8 cellular contexts compared by ENCODE assay signal in the genomic region with DNA sequence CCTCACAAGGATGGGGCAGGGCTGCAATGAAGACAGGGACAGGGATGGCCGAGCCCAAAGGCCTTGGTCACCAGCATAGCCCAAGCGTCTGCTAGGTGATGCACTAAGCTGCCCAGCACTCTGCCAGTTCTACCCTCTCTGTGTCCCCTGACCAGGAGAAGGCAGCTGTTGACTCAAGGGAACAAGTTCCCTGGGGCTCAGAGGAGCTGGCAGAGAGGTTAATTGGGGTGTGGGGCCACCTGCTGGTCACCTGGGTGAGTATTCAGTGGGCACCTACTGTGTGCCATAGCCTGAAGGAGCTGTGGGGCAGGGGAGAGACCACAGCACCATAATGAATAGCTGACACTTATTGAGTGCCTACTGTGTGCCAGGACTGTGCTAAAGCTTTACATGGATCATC. TPM values are rescaled to one million over a fixed set of nuclear protein-coding genes. Genes with fewer than 3 reads are reported as not detected.
A peak's percentile ranks its signal among the peaks of the same experiment; 100 is the strongest.
DNase-seq lines count a peak whose midpoint lies in the region; ATAC-seq, FAIRE-seq and TF ChIP-seq lines count a peak whose summit lies in the region.

No MANE protein-coding gene starts in this region.

- no peak for TF ChIP-seq EP300 in esophagus muscularis mucosa (IDR thresholded peaks at IDR 0.05)

- no peak for TF ChIP-seq POLR2A in esophagus muscularis mucosa (IDR thresholded peaks at IDR 0.05; ENCODE audit: low read depth)

- H3K4me3 ChIP-seq in esophagus muscularis mucosa (no peak overlapping the region), small intestine (ENCODE audit: low read depth in 1 of 2, low read length in 2 of 2) (no peak overlapping the region)

- FAIRE-seq in D721Med (lab: Jason Lieb, UNC): no peak
- FAIRE-seq in small intestine (lab: Jason Lieb, UNC): no peak

- peaks cover 4% of the 10 kb centered on the region for H3K36me3 Mint-ChIP-seq in activated CD8-positive, alpha-beta memory T cell treated with anti-CD3 and anti-CD28 coated beads, Interleukin-2, amount 10 ng/mL, durations not matched to agents 7 days and 5 days

- CTCF ChIA-PET in activated CD8-positive, alpha-beta memory T cell treated with anti-CD3 and anti-CD28 coated beads, Interleukin-2, amount 10 ng/mL, durations not matched to agents 7 days and 5 days (lab: Charles Lee): interaction anchor here (0.6 to 10.4 kb wide), 22 partner anchors 8 to 737 kb away, joined by 3 to 164 read pairs (median 4); partner anchors contain the start of genes C3orf18, CISH, HEMK1 and MANF

- H3K4me1 ChIP-seq in esophagus muscularis mucosa: peaks cover 7 to 24% (median 19%) of the 10 kb centered on the region in 4 donors
- no peaks in the 10 kb centered on the region for H3K4me1 ChIP-seq in small intestine (ENCODE audit: control insufficient read depth in 2 of 2, insufficient read depth in 1 of 2, low read depth in 1 of 2, low read length in 1 of 2)

- H3K27ac ChIP-seq in esophagus muscularis mucosa (replicated peaks in 1 of 4) (no peak overlapping the region), small intestine (ENCODE audit: low read depth in 1 of 2, low read length in 1 of 2) (no peak overlapping the region)

- WGBS in esophagus muscularis mucosa: 93% methylated on average over 2 of the region's 2 CpGs
- WGBS in small intestine, 3 donors: 71 to 87% (median 76%) methylated on average over 2 of the region's 2 CpGs

- peaks cover 7% of the 10 kb centered on the region for H3K4me1 Mint-ChIP-seq in activated CD8-positive, alpha-beta memory T cell treated with anti-CD3 and anti-CD28 coated beads, Interleukin-2, amount 10 ng/mL, durations not matched to agents 7 days and 5 days

- intact Hi-C loops in esophagus muscularis mucosa (cut with DNase I): no loop called here

- no peaks in the 10 kb centered on the region for H3K9me3 Mint-ChIP-seq in activated CD8-positive, alpha-beta memory T cell treated with anti-CD3 and anti-CD28 coated beads, Interleukin-2, amount 10 ng/mL, durations not matched to agents 7 days and 5 days (ENCODE audit: low read depth)

- H3K27me3 Mint-ChIP-seq in activated CD8-positive, alpha-beta memory T cell treated with anti-CD3 and anti-CD28 coated beads, Interleukin-2, amount 10 ng/mL, durations not matched to agents 7 days and 5 days: no peaks in the 10 kb centered on the region

- no peak overlapping the region for H3K27ac Mint-ChIP-seq in activated CD8-positive, alpha-beta memory T cell treated with anti-CD3 and anti-CD28 coated beads, Interleukin-2, amount 10 ng/mL, durations not matched to agents 7 days and 5 days

- no peaks in the 10 kb centered on the region for H3K9me3 ChIP-seq in esophagus muscularis mucosa
- H3K9me3 ChIP-seq in small intestine (ENCODE audit: control insufficient read depth, low read depth): no peaks in the 10 kb centered on the region

- peak; percentile 41 for TF ChIP-seq CTCF in D721Med (IDR thresholded peaks at IDR 0.05; ENCODE audit: insufficient read depth, missing control alignments)
- TF ChIP-seq CTCF in LNCAP (IDR thresholded peaks at IDR 0.05): peak; percentile 54
- peak in 2 of 3 experiments; percentile 24 to 33 for TF ChIP-seq CTCF in esophagus muscularis mucosa (IDR thresholded peaks at IDR 0.05)

- peak; percentile 71 for ATAC-seq in activated CD8-positive, alpha-beta memory T cell treated with anti-CD3 and anti-CD28 coated beads, Interleukin-2, amount 10 ng/mL, durations not matched to agents 7 days and 5 days
- ATAC-seq in GM19452 (IDR thresholded peaks at IDR 0.05; ENCODE audit: unreplicated experiment): no peak
- ATAC-seq in GM21515 (IDR thresholded peaks at IDR 0.05; ENCODE audit: unreplicated experiment): no peak
- no peak for ATAC-seq in GM18907 (IDR thresholded peaks at IDR 0.05; ENCODE audit: unreplicated experiment)

- peaks cover 0 to 13% (median 8%) of the 10 kb centered on the region in 4 donors for H3K36me3 ChIP-seq in esophagus muscularis mucosa
- H3K36me3 ChIP-seq in small intestine (ENCODE audit: control insufficient read depth in 2 of 2, insufficient read depth in 2 of 2, low read length in 2 of 2): peaks cover 0 to 4% of the 10 kb centered on the region in 2 donors

- DNase-seq in D721Med (ENCODE audit: insufficient read length, low spot score): no peak
- DNase-seq in activated CD8-positive, alpha-beta memory T cell treated with anti-CD3 and anti-CD28 coated beads, Interleukin-2, amount 10 ng/mL, durations not matched to agents 7 days and 5 days: peak; percentile 73
- DNase-seq in esophagus muscularis mucosa (ENCODE audit: extremely low spot score): no peak
- DNase-seq in small intestine: peak; percentile 54

- H3K27me3 ChIP-seq in esophagus muscularis mucosa (no peaks in the 10 kb centered on the region), small intestine (ENCODE audit: control insufficient read depth in 2 of 2, insufficient read depth in 2 of 2, low read length in 2 of 2) (no peaks in the 10 kb centered on the region)

- H3K4me3 Mint-ChIP-seq in activated CD8-positive, alpha-beta memory T cell treated with anti-CD3 and anti-CD28 coated beads, Interleukin-2, amount 10 ng/mL, durations not matched to agents 7 days and 5 days: no peak overlapping the region

RNA-seq across cellular contexts. Expression of gene DOCK3, which starts 22.0 kb away (rescaled TPM):
- 1 to 10 TPM; 3.4 to 4.1 TPM for total RNA-seq in activated CD8-positive, alpha-beta memory T cell treated with anti-CD3 and anti-CD28 coated beads, Interleukin-2, amount 10 ng/mL, durations not matched to agents 7 days and 5 days
- total RNA-seq in esophagus muscularis mucosa: 10 to 100 TPM in 1 of 4 donors, 1 to 10 TPM in 3; 5.4 to 10.6 (median 7.2) TPM
- polyA plus RNA-seq in small intestine: under 1 TPM in 1 of 3 donors, not detected in 2; 0.34 TPM

RNA-seq across cellular contexts. Expression of gene MAPKAPK3, which starts 35.8 kb away (rescaled TPM):
- total RNA-seq in activated CD8-positive, alpha-beta memory T cell treated with anti-CD3 and anti-CD28 coated beads, Interleukin-2, amount 10 ng/mL, durations not matched to agents 7 days and 5 days: 100 to 1,000 TPM; 156 to 175 TPM
- 10 to 100 TPM; 20.8 to 31.3 (median 27.2) TPM for total RNA-seq in esophagus muscularis mucosa
- polyA plus RNA-seq in small intestine: 10 to 100 TPM; 28.2 to 34.4 (median 28.6) TPM

RNA-seq across cellular contexts. Expression of gene CISH, which starts 41.1 kb away (rescaled TPM):
- total RNA-seq in activated CD8-positive, alpha-beta memory T cell treated with anti-CD3 and anti-CD28 coated beads, Interleukin-2, amount 10 ng/mL, durations not matched to agents 7 days and 5 days: 100 to 1,000 TPM; 266 to 369 TPM
- 10 to 100 TPM in 1 of 4 donors, 1 to 10 TPM in 3; 1.7 to 26.7 (median 4.4) TPM for total RNA-seq in esophagus muscularis mucosa
- polyA plus RNA-seq in small intestine: 1 to 10 TPM; 4.8 to 7.8 (median 6.9) TPM

Comparison
In these comparisons a context has a peak if more than half of its experiments do, and no peak if none do; other contexts are left out.
1. DNase-seq: peak in activated CD8-positive, alpha-beta memory T cell treated with anti-CD3 and anti-CD28 coated beads, Interleukin-2, amount 10 ng/mL, durations not matched to agents 7 days and 5 days (single experiment) and small intestine (single experiment); none in D721Med (single experiment) and esophagus muscularis mucosa (single experiment).
2. RNA of gene MAPKAPK3, which starts 35.8 kb away (total RNA-seq): 156 to 175 TPM in activated CD8-positive, alpha-beta memory T cell treated with anti-CD3 and anti-CD28 coated beads, Interleukin-2, amount 10 ng/mL, durations not matched to agents 7 days and 5 days; 20.8 to 31.3 TPM in esophagus muscularis mucosa; every median in the first group is over 4 times any median in the second.
3. RNA of gene CISH, which starts 41.1 kb away (total RNA-seq): 266 to 369 TPM in activated CD8-positive, alpha-beta memory T cell treated with anti-CD3 and anti-CD28 coated beads, Interleukin-2, amount 10 ng/mL, durations not matched to agents 7 days and 5 days; 1.7 to 26.7 TPM in esophagus muscularis mucosa; every median in the first group is over 4 times any median in the second.
4. Peak in every context shown above with its lines, with median percentiles within 50 percentile points of each other: CTCF ChIP-seq.